Comparison of ENCODE assay signal across 25 cellular contexts in genomic region chr16:31414706-31415105, GRCh38. TPM values are rescaled to one million over a fixed set of nuclear protein-coding genes. Genes with fewer than 3 reads are reported as not detected.
A peak's percentile ranks its signal among the peaks of the same experiment; 100 is the strongest.
DNase-seq lines count a peak whose midpoint lies in the region; ATAC-seq, FAIRE-seq and TF ChIP-seq lines count a peak whose summit lies in the region.
"Had no signal": no experiment of that assay in that cellular context is flagged by ENCODE, and none has a peak within 500 bp of the region (broad histone marks: within the 10 kb centered on the region; RNA-seq: fewer than 3 reads in every experiment).

No MANE protein-coding gene starts in this region.

- H3K27me3 ChIP-seq in K562 (ENCODE audit: control insufficient read depth in 2 of 2, insufficient read depth in 2 of 2, low read length in 2 of 2), result peaks cover 13 to 59% of the 10 kb centered on the region in 2 experiments; a peak in 4 of 5 replicates
- H3K27me3 ChIP-seq: BE2C had no signal

- no TSS peak for BruUV-seq in K562 (replicated peaks; lab: Mats Ljungman, UMichigan)

- no peak overlapping the region for H3K27ac Mint-ChIP-seq in stimulated activated naive CD8-positive, alpha-beta T cell treated with anti-CD3 and anti-CD28 coated beads, Interleukin-15, amount 100 ng/mL, for 72 hours
- H3K27ac Mint-ChIP-seq in natural killer cell treated with Interleukin-12 subunit alpha and Interleukin-12 subunit beta and Interleukin-15 and Interleukin-18, amount 100 ng/mL, for 72 hours, result peak overlapping the region; percentile 52 to 60
- H3K27ac Mint-ChIP-seq in activated naive CD4-positive, alpha-beta T cell treated with anti-CD3 and anti-CD28 coated beads for 36 hours, result no peak overlapping the region
- H3K27ac Mint-ChIP-seq: H9, HFFc6 had no signal

- peaks cover 0 to 9% of the 10 kb centered on the region in 2 experiments; a peak in 2 of 5 replicates for H3K4me1 ChIP-seq in K562 (replicated peaks in 1 of 2; ENCODE audit: control insufficient read depth in 2 of 2, insufficient read depth in 2 of 2, low read length in 2 of 2)
- H3K4me1 ChIP-seq: BE2C had no signal

- no peak overlapping the region for H3K4me3 ChIP-seq in K562
- H3K4me3 ChIP-seq: GM23248 had no signal

- TF ChIP-seq RAD21 in K562 (CRISPR knock-in tag; conservative IDR thresholded peaks at IDR 0.05 in 1 of 2, IDR thresholded peaks at IDR 0.05 in 1 of 2), result no peak

- peaks cover 17% of the 10 kb centered on the region for H3K4me1 Mint-ChIP-seq in stimulated activated naive CD8-positive, alpha-beta T cell treated with anti-CD3 and anti-CD28 coated beads, Interleukin-15, amount 100 ng/mL, for 72 hours
- peaks cover 49 to 58% of the 10 kb centered on the region in 2 donors for H3K4me1 Mint-ChIP-seq in natural killer cell treated with Interleukin-12 subunit alpha and Interleukin-12 subunit beta and Interleukin-15 and Interleukin-18, amount 100 ng/mL, for 72 hours (ENCODE audit: low read depth in 2 of 2)
- no peaks in the 10 kb centered on the region for H3K4me1 Mint-ChIP-seq in activated naive CD4-positive, alpha-beta T cell treated with anti-CD3 and anti-CD28 coated beads for 36 hours (ENCODE audit: low read depth)

- H3K9me1 ChIP-seq in K562 (ENCODE audit: control insufficient read depth, insufficient read depth, low read length), result no peaks in the 10 kb centered on the region

- H3K27me3 Mint-ChIP-seq in stimulated activated naive CD8-positive, alpha-beta T cell treated with anti-CD3 and anti-CD28 coated beads, Interleukin-15, amount 100 ng/mL, for 72 hours, result peaks cover 23% of the 10 kb centered on the region
- no peaks in the 10 kb centered on the region for H3K27me3 Mint-ChIP-seq in natural killer cell treated with Interleukin-12 subunit alpha and Interleukin-12 subunit beta and Interleukin-15 and Interleukin-18, amount 100 ng/mL, for 72 hours
- no peaks in the 10 kb centered on the region for H3K27me3 Mint-ChIP-seq in activated naive CD4-positive, alpha-beta T cell treated with anti-CD3 and anti-CD28 coated beads for 36 hours (ENCODE audit: low read depth)

- no peaks in the 10 kb centered on the region for H4K20me1 ChIP-seq in K562 (replicated peaks; ENCODE audit: control insufficient read depth, insufficient read depth, low read length)

- TF ChIP-seq EP300 in K562 (IDR thresholded peaks at IDR 0.05; ENCODE audit: low read length), result no peak

- no peak overlapping the region for H3K4me3 Mint-ChIP-seq in stimulated activated naive CD8-positive, alpha-beta T cell treated with anti-CD3 and anti-CD28 coated beads, Interleukin-15, amount 100 ng/mL, for 72 hours
- H3K4me3 Mint-ChIP-seq in natural killer cell treated with Interleukin-12 subunit alpha and Interleukin-12 subunit beta and Interleukin-15 and Interleukin-18, amount 100 ng/mL, for 72 hours, result peak overlapping the region; percentile 64
- H3K4me3 Mint-ChIP-seq in activated naive CD4-positive, alpha-beta T cell treated with anti-CD3 and anti-CD28 coated beads for 36 hours, result no peak overlapping the region
- H3K4me3 Mint-ChIP-seq: H9, HFFc6 had no signal

- POLR2A ChIA-PET in K562 (lab: Yijun Ruan, JAX), result no interaction called here

- no peak for DNase-seq in stimulated activated naive CD8-positive, alpha-beta T cell treated with anti-CD3 and anti-CD28 coated beads, Interleukin-15, amount 100 ng/mL, for 72 hours
- no peak for DNase-seq in stimulated activated naive CD8-positive, alpha-beta T cell treated with anti-CD3 and anti-CD28 coated beads, Interleukin-15, Interleukin-2, amounts not matched to agents 100 U/mL and 50 U/mL, for 24 hours
- no peak for DNase-seq in K562 (ENCODE audit: extremely low read depth in 1 of 4, low spot score in 3 of 4)
- DNase-seq in natural killer cell treated with Interleukin-12 subunit alpha and Interleukin-12 subunit beta and Interleukin-15 and Interleukin-18, amount 100 ng/mL, for 72 hours (ENCODE audit: low spot score), result peak; percentile 56
- DNase-seq in activated naive CD4-positive, alpha-beta T cell treated with anti-CD3 and anti-CD28 coated beads for 36 hours, result no peak
- no peak for DNase-seq in NOMO-1 (lab: John Stamatoyannopoulos, UW; ENCODE audit: unreplicated experiment in 2 of 2)
- DNase-seq: BE2C, COR-L47, DMS79, GM23248, H9, HFFc6, KBM-7, MM.1S, NCI-H1048, NCI-H1417 treated with DMSO at 0.1 percent for 48 hours, NCI-H187, NCI-H446, NCI-H526 treated with DMSO at 0.1 percent for 48 hours, PC-3, Right ventricle myocardium superior had no signal

- no peaks in the 10 kb centered on the region for H3K9me3 Mint-ChIP-seq in stimulated activated naive CD8-positive, alpha-beta T cell treated with anti-CD3 and anti-CD28 coated beads, Interleukin-15, amount 100 ng/mL, for 72 hours
- H3K9me3 Mint-ChIP-seq in natural killer cell treated with Interleukin-12 subunit alpha and Interleukin-12 subunit beta and Interleukin-15 and Interleukin-18, amount 100 ng/mL, for 72 hours, result no peaks in the 10 kb centered on the region
- H3K9me3 Mint-ChIP-seq in activated naive CD4-positive, alpha-beta T cell treated with anti-CD3 and anti-CD28 coated beads for 36 hours, result no peaks in the 10 kb centered on the region

- H3K4me2 ChIP-seq in K562 (ENCODE audit: insufficient read depth, low read length), result no peak overlapping the region

- H3K79me2 ChIP-seq in K562 (ENCODE audit: control insufficient read depth, insufficient read depth, low read length), result no peaks in the 10 kb centered on the region

- in situ Hi-C loops in K562 (cut with MboI), result no loop called here

- intact Hi-C loops in K562 (cut with micrococcal nuclease), result no loop called here
- intact Hi-C loops in activated naive CD4-positive, alpha-beta T cell treated with anti-CD3 and anti-CD28 coated beads for 36 hours (cut with micrococcal nuclease), result no loop called here

- CTCF ChIA-PET in K562 (lab: Yijun Ruan, JAX; ENCODE audit: low intra/inter-chr PET ratio), result no interaction called here
- CTCF ChIA-PET in activated naive CD4-positive, alpha-beta T cell treated with anti-CD3 and anti-CD28 coated beads for 36 hours (lab: Charles Lee), result interaction anchor here (0.6 kb wide), 1 partner anchor 101 kb away, joined by 3 read pairs; no protein-coding TSS in a partner anchor

- H3K9me3 ChIP-seq in K562 (replicated peaks; ENCODE audit: control insufficient read depth, insufficient read depth, low read depth, low read length), result no peaks in the 10 kb centered on the region
- H3K9me3 ChIP-seq: BE2C had no signal

- no peak for FAIRE-seq in K562 (lab: Jason Lieb, UNC)

- no peak overlapping the region for H2AFZ ChIP-seq in K562 (ENCODE audit: low read depth, low read length)
- H2AFZ ChIP-seq: GM23248 had no signal

- no peak overlapping the region for H3K9ac ChIP-seq in K562 (ENCODE audit: insufficient read depth in 1 of 2, low read depth in 2 of 2, low read length in 2 of 2)
- H3K9ac ChIP-seq: GM23248 had no signal

- no peaks in the 10 kb centered on the region for H3K36me3 Mint-ChIP-seq in natural killer cell treated with Interleukin-12 subunit alpha and Interleukin-12 subunit beta and Interleukin-15 and Interleukin-18, amount 100 ng/mL, for 72 hours
- H3K36me3 Mint-ChIP-seq in activated naive CD4-positive, alpha-beta T cell treated with anti-CD3 and anti-CD28 coated beads for 36 hours (ENCODE audit: low read depth), result no peaks in the 10 kb centered on the region

- peak; percentile 48 for ATAC-seq in stimulated activated naive CD8-positive, alpha-beta T cell treated with anti-CD3 and anti-CD28 coated beads, Interleukin-15, amount 100 ng/mL, for 72 hours
- ATAC-seq in stimulated activated naive CD8-positive, alpha-beta T cell treated with anti-CD3 and anti-CD28 coated beads, Interleukin-15, Interleukin-2, amounts not matched to agents 100 U/mL and 50 U/mL, for 24 hours, result no peak
- ATAC-seq in K562, result no peak
- ATAC-seq in natural killer cell treated with Interleukin-12 subunit alpha and Interleukin-12 subunit beta and Interleukin-15 and Interleukin-18, amount 100 ng/mL, for 72 hours, result peak; percentile 46 to 74
- no peak for ATAC-seq in GM18520 (IDR thresholded peaks at IDR 0.05; ENCODE audit: unreplicated experiment)
- ATAC-seq: PC-3 had no signal

- no peak for TF ChIP-seq POLR2A in K562 (conservative IDR thresholded peaks at IDR 0.05)

- no peak overlapping the region for H3K27ac ChIP-seq in K562 (ENCODE audit: extremely low read depth, low read depth, low read length)
- H3K27ac ChIP-seq: GM23248 had no signal

- no peak for TF ChIP-seq CTCF in K562 (IDR thresholded peaks at IDR 0.05 in 2 of 3, conservative IDR thresholded peaks at IDR 0.05 in 1 of 3; ENCODE audit: insufficient read depth in 2 of 3, low read depth in 1 of 3, low read length in 3 of 3)

- 0% methylated on average over 4 of the region's 4 CpGs for WGBS in K562 (ENCODE audit: insufficient coverage, low coverage, missing lambda C conversion rate)

- no peaks in the 10 kb centered on the region for H3K36me3 ChIP-seq in K562 (ENCODE audit: control insufficient read depth, insufficient read depth, low read length)
- H3K36me3 ChIP-seq: BE2C had no signal

RNA-seq across cellular contexts. Expression of gene COX6A2, which starts 13.5 kb away (rescaled TPM):
- not detected in 2 replicates for total RNA-seq in K562 (2011; cell fraction: chromatin; rRNA removed; ENCODE audit: low replicate concordance)
- not detected in 2 replicates for total RNA-seq in K562 (2011; cell fraction: nucleolus; rRNA removed)
- total RNA-seq in K562 (2011; cell fraction: nucleoplasm; rRNA removed), result not detected in 2 replicates
- total RNA-seq in K562 (2014; rRNA removed), result not detected in 2 replicates
- not detected in 2 replicates for total RNA-seq in K562 (2014; rRNA removed; fragmentation: Illumina TruSeq; extraction: Trizol)
- total RNA-seq in K562 (2015; rRNA removed; fragmentation: Illumina TruSeq; extraction: Trizol), result not detected in 2 replicates
- total RNA-seq in K562 (2021), result not detected in 2 replicates
- not detected in 2 replicates for polyA plus RNA-seq in K562 (2011; rRNA removed)
- not detected in 2 replicates for polyA plus RNA-seq in K562 (2011; cell fraction: cytosol; rRNA removed)
- not detected in 2 replicates for polyA plus RNA-seq in K562 (2011; cell fraction: nucleus; rRNA removed)
- polyA plus RNA-seq in K562 (2012), result not detected in 2 replicates
- polyA plus RNA-seq in K562 (2014; fragmentation: Illumina TruSeq; extraction: Trizol), result not detected in 2 replicates
- polyA plus RNA-seq in K562 (2014; fragmentation: Nextera tagmentation; extraction: Ambion mirVana), result not detected
- polyA plus RNA-seq in K562 (2014; rRNA removed), result not detected in 2 replicates
- polyA minus RNA-seq in K562 (2011; rRNA and poly(A)+ RNA removed), result not detected in 2 replicates
- polyA minus RNA-seq in K562 (2011; cell fraction: cytosol; rRNA and poly(A)+ RNA removed), result not detected in 2 replicates
- polyA minus RNA-seq in K562 (2011; cell fraction: nucleus; rRNA and poly(A)+ RNA removed), result not detected in 2 replicates
- total RNA-seq in natural killer cell treated with Interleukin-12 subunit alpha and Interleukin-12 subunit beta and Interleukin-15 and Interleukin-18, amount 100 ng/mL, for 72 hours, result not detected
- total RNA-seq in activated naive CD4-positive, alpha-beta T cell treated with anti-CD3 and anti-CD28 coated beads for 36 hours, result not detected
- total RNA-seq: A673, GM23248, H9, HFFc6, PC-3, RPMI7951, SK-MEL-5 had no signal
- polyA plus RNA-seq: GM23248 had no signal

RNA-seq across cellular contexts. Expression of gene ITGAD, which starts 21.6 kb away (rescaled TPM):
- total RNA-seq in K562 (2011; cell fraction: chromatin; rRNA removed; ENCODE audit: low replicate concordance), result not detected in 2 replicates
- not detected in 2 replicates for total RNA-seq in K562 (2011; cell fraction: nucleolus; rRNA removed)
- not detected in 2 replicates for total RNA-seq in K562 (2011; cell fraction: nucleoplasm; rRNA removed)
- total RNA-seq in K562 (2014; rRNA removed) (not detected in 2 replicates), K562 (2014; rRNA removed; fragmentation: Illumina TruSeq; extraction: Trizol) (not detected in 2 replicates), K562 (2015; rRNA removed; fragmentation: Illumina TruSeq; extraction: Trizol) (not detected in 2 replicates), K562 (2021) (not detected in 2 replicates)
- polyA plus RNA-seq in K562 (2011; rRNA removed) (not detected in 2 replicates), K562 (2014; fragmentation: Illumina TruSeq; extraction: Trizol) (not detected in 2 replicates), K562 (2014; fragmentation: Nextera tagmentation; extraction: Ambion mirVana) (not detected), K562 (2014; rRNA removed) (not detected in 2 replicates)
- not detected in 2 replicates for polyA plus RNA-seq in K562 (2011; cell fraction: cytosol; rRNA removed)
- not detected in 2 replicates for polyA plus RNA-seq in K562 (2011; cell fraction: nucleus; rRNA removed)
- polyA plus RNA-seq in K562 (2012), result not detected in 2 replicates
- polyA minus RNA-seq in K562 (2011; rRNA and poly(A)+ RNA removed), result not detected in 2 replicates
- polyA minus RNA-seq in K562 (2011; cell fraction: cytosol; rRNA and poly(A)+ RNA removed), result not detected in 2 replicates
- polyA minus RNA-seq in K562 (2011; cell fraction: nucleus; rRNA and poly(A)+ RNA removed), result not detected in 2 replicates
- under 1 TPM in 1 of 2 donors, not detected in 1; 0.47 TPM for total RNA-seq in natural killer cell treated with Interleukin-12 subunit alpha and Interleukin-12 subunit beta and Interleukin-15 and Interleukin-18, amount 100 ng/mL, for 72 hours
- not detected for total RNA-seq in activated naive CD4-positive, alpha-beta T cell treated with anti-CD3 and anti-CD28 coated beads for 36 hours
- total RNA-seq: A673, GM23248, H9, HFFc6, PC-3, Right ventricle myocardium superior, RPMI7951 had no signal
- polyA plus RNA-seq: GM23248 had no signal

RNA-seq across cellular contexts. Expression of gene ZNF843, which starts 27.9 kb away (rescaled TPM):
- total RNA-seq in K562 (2011; cell fraction: chromatin; rRNA removed; ENCODE audit: low replicate concordance), result not detected in 2 replicates
- 0.17 TPM in 1 of 2 replicates, not detected in the other for total RNA-seq in K562 (2011; cell fraction: nucleolus; rRNA removed)
- total RNA-seq in K562 (2011; cell fraction: nucleoplasm; rRNA removed), result 0.23 TPM in 1 of 2 replicates, not detected in the other
- total RNA-seq in K562 (2014; rRNA removed), result not detected in 2 replicates
- total RNA-seq in K562 (2014; rRNA removed; fragmentation: Illumina TruSeq; extraction: Trizol), result not detected in 2 replicates
- total RNA-seq in K562 (2015; rRNA removed; fragmentation: Illumina TruSeq; extraction: Trizol), result not detected in 2 replicates
- 0.13 TPM in 1 of 2 replicates, not detected in the other for total RNA-seq in K562 (2021)
- 0.03 and 0.06 TPM in 2 replicates for polyA plus RNA-seq in K562 (2011; rRNA removed)
- polyA plus RNA-seq in K562 (2011; cell fraction: cytosol; rRNA removed), result 0.04 and 0.12 TPM in 2 replicates
- 0.04 and 0.06 TPM in 2 replicates for polyA plus RNA-seq in K562 (2011; cell fraction: nucleus; rRNA removed)
- polyA plus RNA-seq in K562 (2012), result 0.09 and 0.21 TPM in 2 replicates
- 0.04 and 0.07 TPM in 2 replicates for polyA plus RNA-seq in K562 (2014; fragmentation: Illumina TruSeq; extraction: Trizol)
- under 1 TPM in 1 of 2 experiments, not detected in 1; 0.06 TPM for polyA plus RNA-seq in K562 (2014; fragmentation: Nextera tagmentation; extraction: Ambion mirVana)
- polyA plus RNA-seq in K562 (2014; rRNA removed), result not detected in 2 replicates
- polyA minus RNA-seq in K562 (2011; rRNA and poly(A)+ RNA removed), result 0.03 and 0.04 TPM in 2 replicates
- not detected in 2 replicates for polyA minus RNA-seq in K562 (2011; cell fraction: cytosol; rRNA and poly(A)+ RNA removed)
- polyA minus RNA-seq in K562 (2011; cell fraction: nucleus; rRNA and poly(A)+ RNA removed), result not detected in 2 replicates
- total RNA-seq in natural killer cell treated with Interleukin-12 subunit alpha and Interleukin-12 subunit beta and Interleukin-15 and Interleukin-18, amount 100 ng/mL, for 72 hours, result under 1 TPM in 1 of 2 donors, not detected in 1; 0.17 TPM
- under 1 TPM; 0.12 to 0.14 TPM for total RNA-seq in activated naive CD4-positive, alpha-beta T cell treated with anti-CD3 and anti-CD28 coated beads for 36 hours
- total RNA-seq: PC-3, RPMI7951 had no signal

RNA-seq across cellular contexts. Expression of gene ARMC5, which starts 44.6 kb away (rescaled TPM):
- 14.5 and 27.5 TPM in 2 replicates for total RNA-seq in K562 (2011; cell fraction: chromatin; rRNA removed; ENCODE audit: low replicate concordance)
- 22.8 and 23.9 TPM in 2 replicates for total RNA-seq in K562 (2011; cell fraction: nucleolus; rRNA removed)
- total RNA-seq in K562 (2011; cell fraction: nucleoplasm; rRNA removed), result 15.2 and 19.7 TPM in 2 replicates
- total RNA-seq in K562 (2014; rRNA removed), result 10.3 and 11.8 TPM in 2 replicates
- 1.2 and 1.9 TPM in 2 replicates for total RNA-seq in K562 (2014; rRNA removed; fragmentation: Illumina TruSeq; extraction: Trizol)
- total RNA-seq in K562 (2015; rRNA removed; fragmentation: Illumina TruSeq; extraction: Trizol), result 5.0 and 6.6 TPM in 2 replicates
- 13.2 and 13.5 TPM in 2 replicates for total RNA-seq in K562 (2021)
- 2.1 and 5.6 TPM in 2 replicates for polyA plus RNA-seq in K562 (2011; rRNA removed)
- 3.3 and 7.9 TPM in 2 replicates for polyA plus RNA-seq in K562 (2011; cell fraction: cytosol; rRNA removed)
- polyA plus RNA-seq in K562 (2011; cell fraction: nucleus; rRNA removed), result 33.0 and 40.2 TPM in 2 replicates
- 8.9 and 9.6 TPM in 2 replicates for polyA plus RNA-seq in K562 (2012)
- 1.8 and 4.8 TPM in 2 replicates for polyA plus RNA-seq in K562 (2014; fragmentation: Illumina TruSeq; extraction: Trizol)
- polyA plus RNA-seq in K562 (2014; fragmentation: Nextera tagmentation; extraction: Ambion mirVana), result under 1 TPM; 0.11 to 0.17 TPM
- polyA plus RNA-seq in K562 (2014; rRNA removed), result 8.4 and 9.5 TPM in 2 replicates
- polyA minus RNA-seq in K562 (2011; rRNA and poly(A)+ RNA removed), result 1.6 and 2.5 TPM in 2 replicates
- 4.5 and 6.8 TPM in 2 replicates for polyA minus RNA-seq in K562 (2011; cell fraction: cytosol; rRNA and poly(A)+ RNA removed)
- 5.1 and 8.1 TPM in 2 replicates for polyA minus RNA-seq in K562 (2011; cell fraction: nucleus; rRNA and poly(A)+ RNA removed)
- total RNA-seq in natural killer cell treated with Interleukin-12 subunit alpha and Interleukin-12 subunit beta and Interleukin-15 and Interleukin-18, amount 100 ng/mL, for 72 hours, result 10 to 100 TPM; 31.6 to 36.0 TPM
- 1 to 10 TPM; 6.3 to 6.7 TPM for total RNA-seq in activated naive CD4-positive, alpha-beta T cell treated with anti-CD3 and anti-CD28 coated beads for 36 hours

RNA-seq across cellular contexts. Expression of gene TGFB1I1, which starts 57.2 kb away (rescaled TPM):
- 0.44 and 0.81 TPM in 2 replicates for total RNA-seq in K562 (2011; cell fraction: chromatin; rRNA removed; ENCODE audit: low replicate concordance)
- total RNA-seq in K562 (2011; cell fraction: nucleolus; rRNA removed), result 1.2 and 1.4 TPM in 2 replicates
- total RNA-seq in K562 (2011; cell fraction: nucleoplasm; rRNA removed), result 0.73 and 0.92 TPM in 2 replicates
- 0.53 and 0.91 TPM in 2 replicates for total RNA-seq in K562 (2014; rRNA removed)
- total RNA-seq in K562 (2014; rRNA removed; fragmentation: Illumina TruSeq; extraction: Trizol), result 0.11 and 0.29 TPM in 2 replicates
- total RNA-seq in K562 (2015; rRNA removed; fragmentation: Illumina TruSeq; extraction: Trizol), result 0.25 and 0.26 TPM in 2 replicates
- 0.64 and 0.85 TPM in 2 replicates for total RNA-seq in K562 (2021)
- 0.04 and 0.08 TPM in 2 replicates for polyA plus RNA-seq in K562 (2011; rRNA removed)
- 0.25 and 0.67 TPM in 2 replicates for polyA plus RNA-seq in K562 (2011; cell fraction: cytosol; rRNA removed)
- 0.22 and 0.28 TPM in 2 replicates for polyA plus RNA-seq in K562 (2011; cell fraction: nucleus; rRNA removed)
- 0.72 and 1.9 TPM in 2 replicates for polyA plus RNA-seq in K562 (2012)
- 0.62 and 0.73 TPM in 2 replicates for polyA plus RNA-seq in K562 (2014; fragmentation: Illumina TruSeq; extraction: Trizol)
- under 1 TPM; 0.06 TPM for polyA plus RNA-seq in K562 (2014; fragmentation: Nextera tagmentation; extraction: Ambion mirVana)
- polyA plus RNA-seq in K562 (2014; rRNA removed), result 0.19 and 0.54 TPM in 2 replicates
- not detected in 2 replicates for polyA minus RNA-seq in K562 (2011; rRNA and poly(A)+ RNA removed)
- 1.4 TPM in 1 of 2 replicates, not detected in the other for polyA minus RNA-seq in K562 (2011; cell fraction: cytosol; rRNA and poly(A)+ RNA removed)
- 0.22 TPM in 1 of 2 replicates, not detected in the other for polyA minus RNA-seq in K562 (2011; cell fraction: nucleus; rRNA and poly(A)+ RNA removed)
- under 1 TPM; 0.55 to 0.75 TPM for total RNA-seq in natural killer cell treated with Interleukin-12 subunit alpha and Interleukin-12 subunit beta and Interleukin-15 and Interleukin-18, amount 100 ng/mL, for 72 hours
- under 1 TPM in 1 of 2 experiments, not detected in 1; 0.12 TPM for total RNA-seq in activated naive CD4-positive, alpha-beta T cell treated with anti-CD3 and anti-CD28 coated beads for 36 hours

Comparison
In these comparisons a context has a peak if more than half of its experiments do, and no peak if none do; other contexts are left out.
1. ATAC-seq: peak in stimulated activated naive CD8-positive, alpha-beta T cell treated with anti-CD3 and anti-CD28 coated beads, Interleukin-15, amount 100 ng/mL, for 72 hours (single experiment) and natural killer cell treated with Interleukin-12 subunit alpha and Interleukin-12 subunit beta and Interleukin-15 and Interleukin-18, amount 100 ng/mL, for 72 hours (2 of 2); none in stimulated activated naive CD8-positive, alpha-beta T cell treated with anti-CD3 and anti-CD28 coated beads, Interleukin-15, Interleukin-2, amounts not matched to agents 100 U/mL and 50 U/mL, for 24 hours (single experiment), K562 (single experiment) and GM18520 (single experiment).
2. H3K27ac Mint-ChIP-seq: peak in natural killer cell treated with Interleukin-12 subunit alpha and Interleukin-12 subunit beta and Interleukin-15 and Interleukin-18, amount 100 ng/mL, for 72 hours (2 of 2); none in stimulated activated naive CD8-positive, alpha-beta T cell treated with anti-CD3 and anti-CD28 coated beads, Interleukin-15, amount 100 ng/mL, for 72 hours (0 of 2) and activated naive CD4-positive, alpha-beta T cell treated with anti-CD3 and anti-CD28 coated beads for 36 hours (single experiment).